ENCODE assay signal across 10 cellular contexts in genomic region chr16:53219795-53220194, GRCh38.
A peak's percentile ranks its signal among the peaks of the same experiment; 100 is the strongest.
DNase-seq lines count a peak whose midpoint lies in the region; ATAC-seq lines count a peak whose summit lies in the region.
"Had no signal": no experiment of that assay in that cellular context is flagged by ENCODE, and none has a peak within 500 bp of the region (broad histone marks: within the 10 kb centered on the region; RNA-seq: fewer than 3 reads in every experiment).

No MANE protein-coding gene starts in this region.

- peaks cover 19 to 40% of the 10 kb centered on the region in 2 donors for H3K4me1 ChIP-seq in muscle layer of duodenum (ENCODE audit: control insufficient read depth in 1 of 2, insufficient read depth in 2 of 2, low read length in 2 of 2)

- H3K9me3 ChIP-seq in muscle layer of duodenum (ENCODE audit: control insufficient read depth in 1 of 2, low read length in 2 of 2), result no peaks in the 10 kb centered on the region

- H3K4me3 ChIP-seq in muscle layer of duodenum (ENCODE audit: low read depth in 1 of 2, low read length in 2 of 2), result no peak overlapping the region

- no peaks in the 10 kb centered on the region for H3K9me3 Mint-ChIP-seq in activated CD8-positive, alpha-beta memory T cell treated with anti-CD3 and anti-CD28 coated beads, Interleukin-2, amount 10 ng/mL, durations not matched to agents 7 days and 5 days (ENCODE audit: low read depth)

- DNase-seq in EL (peak; percentile 63), dermis blood vessel endothelial cell (peak; percentile 82), LoVo (ENCODE audit: low spot score) (no peak), HT-29 (ENCODE audit: low spot score) (no peak)
- no peak for DNase-seq in activated CD8-positive, alpha-beta memory T cell treated with anti-CD3 and anti-CD28 coated beads, Interleukin-2, amount 10 ng/mL, durations not matched to agents 7 days and 5 days
- DNase-seq: activated effector memory CD4-positive, alpha-beta T cell treated with Interleukin-2 at 50 U/mL for 16 hours; DND-41 had no signal

- ATAC-seq in HG03432 (IDR thresholded peaks at IDR 0.05; ENCODE audit: unreplicated experiment) (peak; percentile 61), HG02970 (IDR thresholded peaks at IDR 0.05; ENCODE audit: low FRiP score, unreplicated experiment) (no peak)
- ATAC-seq in activated CD8-positive, alpha-beta memory T cell treated with anti-CD3 and anti-CD28 coated beads, Interleukin-2, amount 10 ng/mL, durations not matched to agents 7 days and 5 days, result no peak

- no peak overlapping the region for H3K27ac Mint-ChIP-seq in activated CD8-positive, alpha-beta memory T cell treated with anti-CD3 and anti-CD28 coated beads, Interleukin-2, amount 10 ng/mL, durations not matched to agents 7 days and 5 days

- H3K36me3 Mint-ChIP-seq in activated CD8-positive, alpha-beta memory T cell treated with anti-CD3 and anti-CD28 coated beads, Interleukin-2, amount 10 ng/mL, durations not matched to agents 7 days and 5 days, result no peaks in the 10 kb centered on the region

- CTCF ChIA-PET in activated CD8-positive, alpha-beta memory T cell treated with anti-CD3 and anti-CD28 coated beads, Interleukin-2, amount 10 ng/mL, durations not matched to agents 7 days and 5 days (lab: Charles Lee), result no interaction called here

- peak overlapping the region; percentile 43 for H3K27ac ChIP-seq in muscle layer of duodenum (ENCODE audit: low read length)

- H3K27me3 Mint-ChIP-seq in activated CD8-positive, alpha-beta memory T cell treated with anti-CD3 and anti-CD28 coated beads, Interleukin-2, amount 10 ng/mL, durations not matched to agents 7 days and 5 days, result no peaks in the 10 kb centered on the region

- no peaks in the 10 kb centered on the region for H3K4me1 Mint-ChIP-seq in activated CD8-positive, alpha-beta memory T cell treated with anti-CD3 and anti-CD28 coated beads, Interleukin-2, amount 10 ng/mL, durations not matched to agents 7 days and 5 days

- no peak overlapping the region for H3K4me3 Mint-ChIP-seq in activated CD8-positive, alpha-beta memory T cell treated with anti-CD3 and anti-CD28 coated beads, Interleukin-2, amount 10 ng/mL, durations not matched to agents 7 days and 5 days

- peaks cover 3 to 14% of the 10 kb centered on the region in 2 donors for H3K36me3 ChIP-seq in muscle layer of duodenum (ENCODE audit: control insufficient read depth in 1 of 2, insufficient read depth in 2 of 2, low read length in 2 of 2)

- H3K27me3 ChIP-seq in muscle layer of duodenum (ENCODE audit: low read depth, low read length), result no peaks in the 10 kb centered on the region

Comparison
In these comparisons a context has a peak if more than half of its experiments do, and no peak if none do; other contexts are left out.
1. DNase-seq: peak in EL (single experiment) and dermis blood vessel endothelial cell (single experiment); none in LoVo (single experiment), HT-29 (single experiment) and activated CD8-positive, alpha-beta memory T cell treated with anti-CD3 and anti-CD28 coated beads, Interleukin-2, amount 10 ng/mL, durations not matched to agents 7 days and 5 days (single experiment).